Comparison of ENCODE assay signal across 8 cellular contexts in genomic region chr12:62778187-62778586, GRCh38.
"Had no signal": no experiment of that assay in that cellular context is flagged by ENCODE, and none has a peak within 500 bp of the region (broad histone marks: within the 10 kb centered on the region; RNA-seq: fewer than 3 reads in every experiment).

No MANE protein-coding gene starts in this region.

- ATAC-seq: K562 had no signal

- FAIRE-seq: H54, K562 had no signal

- H3K9me3 Mint-ChIP-seq: H9 had no signal

- H3K4me3 ChIP-seq: K562 had no signal

- H3K27ac ChIP-seq: HL-60 had no signal

- DNase-seq: GOT3, H9, HCEC 1CT, IMR-90, KG1 had no signal

- H3K4me3 Mint-ChIP-seq: H9 had no signal
